1 cellular context compared by ENCODE assay signal in genomic region chr4:186762361-186762760, GRCh38.
A peak's percentile ranks its signal among the peaks of the same experiment; 100 is the strongest.
TF ChIP-seq lines count a peak whose summit lies in the region.

No MANE protein-coding gene starts in this region.

TF ChIP-seq in HepG2, 621 proteins besides CTCF, POLR2A, EP300 and RAD21 (continued from another document):
- TF ChIP-seq ZHX1 (CRISPR knock-in tag; IDR thresholded peaks at IDR 0.05; ENCODE audit: low read depth) (no peak), TARDBP (CRISPR knock-in tag; IDR thresholded peaks at IDR 0.05) (peak; percentile 28; the same call in 1 of the 2 replicates), KLF16 (CRISPR knock-in tag; IDR thresholded peaks at IDR 0.05) (no peak), HDAC2 (CRISPR knock-in tag; IDR thresholded peaks at IDR 0.05) (0 out of 2 replicates have a peak, but pooled peaks have one; percentile 25), MIER2 (CRISPR knock-in tag; IDR thresholded peaks at IDR 0.05) (peak; percentile 14; the same call in 1 of the 2 replicates), BCL6 (CRISPR knock-in tag; IDR thresholded peaks at IDR 0.05) (peak; percentile 34; the same call in 1 of the 2 replicates)
TF ChIP-seq in HepG2: peak in this region for 17.
